In genomic region chr5:140488914-140489313, GRCh38 we compare ENCODE assay signal across 1 cellular context.
TF ChIP-seq lines count a peak whose summit lies in the region.

No MANE protein-coding gene starts in this region.

TF ChIP-seq in HCT116, 20 proteins besides CTCF, POLR2A, EP300 and RAD21 (continued from another document):
- TF ChIP-seq, protein P1, sequence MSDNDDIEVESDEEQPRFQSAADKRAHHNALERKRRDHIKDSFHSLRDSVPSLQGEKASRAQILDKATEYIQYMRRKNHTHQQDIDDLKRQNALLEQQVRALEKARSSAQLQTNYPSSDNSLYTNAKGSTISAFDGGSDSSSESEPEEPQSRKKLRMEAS (IDR thresholded peaks at IDR 0.05) = no peak
- no peak for TF ChIP-seq ATF3 (IDR thresholded peaks at IDR 0.05)
- TF ChIP-seq ZNF274 (IDR thresholded peaks at IDR 0.05; ENCODE audit: low read depth, low read length) = no peak
- no peak for TF ChIP-seq TCF7L2 (IDR thresholded peaks at IDR 0.05; ENCODE audit: borderline replicate concordance, extremely low read depth, insufficient read depth, insufficient read length)
- TF ChIP-seq SRF (IDR thresholded peaks at IDR 0.05; ENCODE audit: low read depth) = no peak
TF ChIP-seq in HCT116: peak in this region for 0.
